ENCODE assay signal across 16 cellular contexts in the genomic region with DNA sequence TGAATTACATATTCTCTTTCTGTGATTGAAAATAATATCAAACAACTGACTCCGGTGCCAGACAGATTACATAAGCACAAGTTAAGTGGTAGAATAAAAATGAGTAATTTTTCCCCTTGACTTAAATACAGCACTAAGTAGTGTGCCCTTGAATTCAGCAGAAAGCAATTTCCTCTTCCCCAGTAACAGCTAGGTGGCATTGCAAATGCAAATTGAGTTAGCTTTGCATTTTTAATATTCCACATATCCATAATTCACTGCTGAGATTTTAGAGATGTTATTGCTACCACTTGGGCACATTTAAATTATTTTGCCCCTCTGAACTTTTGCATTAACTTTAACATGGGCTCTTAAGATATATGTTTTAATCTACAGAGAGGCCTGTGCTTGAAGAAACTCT.
"Had no signal": no experiment of that assay in that cellular context is flagged by ENCODE, and none has a peak within 500 bp of the region (broad histone marks: within the 10 kb centered on the region; RNA-seq: fewer than 3 reads in every experiment).

No MANE protein-coding gene starts in this region.

- H3K36me3 Mint-ChIP-seq: activated naive CD4-positive, alpha-beta T cell treated with anti-CD3 and anti-CD28 coated beads, Interleukin-2, amount 50 U/mL, for 24 hours; naive thymus-derived CD4-positive, alpha-beta T cell; stimulated activated memory B cell treated with anti-CD40 and anti-IgM and Interleukin-4, amounts not matched to agents 10 μg/mL and 1 μg/mL and 100 μg/mL, for 72 hours had no signal

- H3K9me3 Mint-ChIP-seq: activated naive CD4-positive, alpha-beta T cell treated with anti-CD3 and anti-CD28 coated beads, Interleukin-2, amount 50 U/mL, for 24 hours; stimulated activated memory B cell treated with anti-CD40 and anti-IgM and Interleukin-4, amounts not matched to agents 10 μg/mL and 1 μg/mL and 100 μg/mL, for 72 hours had no signal

- H3K9me3 ChIP-seq: colonic mucosa, heart right ventricle, psoas muscle, spleen, transverse colon had no signal

- H3K4me3 ChIP-seq: colonic mucosa, heart right ventricle, psoas muscle, spleen, transverse colon had no signal

- H3K4me1 ChIP-seq: colonic mucosa, heart right ventricle, psoas muscle had no signal

- H3K27ac ChIP-seq: colonic mucosa, heart right ventricle, psoas muscle, spleen, transverse colon had no signal

- ATAC-seq: heart right ventricle; naive thymus-derived CD4-positive, alpha-beta T cell; psoas muscle; sciatic nerve; stimulated activated memory B cell treated with anti-CD40 and anti-IgM and Interleukin-4, amounts not matched to agents 10 μg/mL and 1 μg/mL and 100 μg/mL, for 72 hours had no signal

- H3K27ac Mint-ChIP-seq: activated naive CD4-positive, alpha-beta T cell treated with anti-CD3 and anti-CD28 coated beads, Interleukin-2, amount 50 U/mL, for 24 hours; naive thymus-derived CD4-positive, alpha-beta T cell; stimulated activated memory B cell treated with anti-CD40 and anti-IgM and Interleukin-4, amounts not matched to agents 10 μg/mL and 1 μg/mL and 100 μg/mL, for 72 hours had no signal

- H3K4me3 Mint-ChIP-seq: activated naive CD4-positive, alpha-beta T cell treated with anti-CD3 and anti-CD28 coated beads, Interleukin-2, amount 50 U/mL, for 24 hours; naive thymus-derived CD4-positive, alpha-beta T cell; stimulated activated memory B cell treated with anti-CD40 and anti-IgM and Interleukin-4, amounts not matched to agents 10 μg/mL and 1 μg/mL and 100 μg/mL, for 72 hours had no signal

- H3K36me3 ChIP-seq: colonic mucosa, heart right ventricle, spleen, transverse colon had no signal

- H3K27me3 Mint-ChIP-seq: activated naive CD4-positive, alpha-beta T cell treated with anti-CD3 and anti-CD28 coated beads, Interleukin-2, amount 50 U/mL, for 24 hours had no signal

- H3K27me3 ChIP-seq: colonic mucosa, transverse colon had no signal

- DNase-seq: activated CD4-positive, alpha-beta T cell treated with anti-CD3 and anti-CD28 coated beads, Interleukin-2, amount 50 U/mL, for 1 hour; colonic mucosa; effector CD4-positive, alpha-beta T cell; foreskin melanocyte; heart right ventricle; islet precursor cell; mammary epithelial cell; naive thymus-derived CD4-positive, alpha-beta T cell; occipital lobe; psoas muscle; spleen; stimulated activated CD4-positive, alpha-beta T cell treated with anti-CD3 and anti-CD28 coated beads, Interleukin-1b, Interleukin-23, amount 100 ng/mL, for 48 hours; transverse colon had no signal
